In the genomic region with DNA sequence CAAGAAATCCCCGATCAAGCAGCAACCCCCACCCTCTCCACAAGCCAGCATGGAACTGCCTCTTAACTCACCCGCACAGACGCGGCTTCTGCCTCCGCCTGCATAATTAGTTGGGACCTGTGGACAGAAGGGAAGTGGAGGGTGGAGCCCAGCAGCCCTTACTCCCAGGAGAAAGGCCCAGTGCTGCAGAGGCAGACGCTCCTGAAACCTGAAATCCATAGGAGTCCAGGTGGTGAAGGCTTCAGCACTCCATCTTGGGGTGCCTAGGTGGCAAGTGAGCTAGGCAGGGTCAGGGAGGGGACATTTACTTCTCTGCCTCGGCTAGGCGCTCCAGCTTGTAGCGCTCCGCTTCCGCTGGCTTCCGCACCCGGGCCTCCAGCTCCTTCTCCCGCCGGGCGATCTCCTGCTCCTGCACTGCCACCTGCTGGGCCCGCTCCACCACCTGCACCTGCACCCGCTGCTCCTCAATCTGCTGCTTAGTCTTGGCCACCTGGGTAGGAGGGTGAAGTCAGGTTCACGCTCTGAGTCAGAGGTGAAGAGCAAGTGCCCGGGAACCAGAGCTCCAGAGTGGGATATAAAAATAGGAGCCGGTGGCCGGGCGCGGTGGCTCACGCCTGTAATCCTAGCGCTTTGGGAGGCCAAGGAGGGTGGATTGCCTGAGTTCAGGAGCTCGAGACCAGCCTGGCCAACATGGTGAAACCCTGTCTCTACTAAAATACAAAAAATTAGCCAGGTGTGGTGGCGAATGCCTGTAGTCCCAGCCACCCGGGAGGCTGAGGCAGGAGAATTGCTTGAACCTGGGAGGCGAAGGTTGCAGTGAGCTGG, we compare ENCODE assay signal across 1 cellular context.
TF ChIP-seq lines count a peak whose summit lies in the region.

No MANE protein-coding gene starts in this region.

TF ChIP-seq in GM12878, 131 proteins besides CTCF, POLR2A, EP300 and RAD21 (continues in another document):
- TF ChIP-seq NBN (IDR thresholded peaks at IDR 0.05) (peak; percentile 48), BMI1 (IDR thresholded peaks at IDR 0.05; ENCODE audit: borderline replicate concordance) (no peak), SMAD5 (IDR thresholded peaks at IDR 0.05; ENCODE audit: low read depth) (no peak), BACH1 (IDR thresholded peaks at IDR 0.05; ENCODE audit: borderline replicate concordance) (no peak), NR2C2 (IDR thresholded peaks at IDR 0.05; ENCODE audit: borderline replicate concordance, control insufficient read depth, insufficient read length, low read depth) (no peak), HDAC6 (IDR thresholded peaks at IDR 0.05; ENCODE audit: unreplicated experiment) (no peak), ZZZ3 (IDR thresholded peaks at IDR 0.05; ENCODE audit: control insufficient read depth, insufficient read length, low read depth) (no peak), SRF (IDR thresholded peaks at IDR 0.05; ENCODE audit: low read depth in 2 of 2, low read length in 2 of 2) (no peak), HDAC2 (IDR thresholded peaks at IDR 0.05) (no peak), JUND (IDR thresholded peaks at IDR 0.05; ENCODE audit: low read depth, low read length) (no peak), DPF2 (IDR thresholded peaks at IDR 0.05) (peak; percentile 34; the same call in 1 of the 2 replicates), ZNF24 (IDR thresholded peaks at IDR 0.05) (no peak), MLLT1 (IDR thresholded peaks at IDR 0.05) (no peak), STAT3 (IDR thresholded peaks at IDR 0.05; ENCODE audit: low read depth, low read length) (peak; percentile 55; the same call in 1 of the 2 replicates), SREBF1 (IDR thresholded peaks at IDR 0.05; ENCODE audit: low read length) (no peak), RELB (IDR thresholded peaks at IDR 0.05; ENCODE audit: low read depth) (0 out of 2 replicates have a peak, but pooled peaks have one; percentile 28), POU2F2 (IDR thresholded peaks at IDR 0.05; ENCODE audit: borderline replicate concordance, low read depth, low read length) (no peak), KDM1A (IDR thresholded peaks at IDR 0.05; ENCODE audit: borderline replicate concordance) (no peak), IRF5 (IDR thresholded peaks at IDR 0.05; ENCODE audit: borderline replicate concordance) (no peak), ESRRA (IDR thresholded peaks at IDR 0.05; ENCODE audit: low read length) (no peak), PAX5 (IDR thresholded peaks at IDR 0.05; ENCODE audit: borderline replicate concordance, low read depth, low read length) (no peak), PML (IDR thresholded peaks at IDR 0.05; ENCODE audit: low read length) (no peak), RCOR1 (conservative IDR thresholded peaks at IDR 0.05; ENCODE audit: low read depth, low read length) (no peak), IRF4 (IDR thresholded peaks at IDR 0.05; ENCODE audit: low read depth, low read length) (0 out of 2 replicates have a peak, but pooled peaks have one; percentile 51), USF2 (IDR thresholded peaks at IDR 0.05; ENCODE audit: borderline replicate concordance, low read depth, low read length) (no peak), SUZ12 (IDR thresholded peaks at IDR 0.05; ENCODE audit: unreplicated experiment) (no peak)
- TF ChIP-seq, protein P1, sequence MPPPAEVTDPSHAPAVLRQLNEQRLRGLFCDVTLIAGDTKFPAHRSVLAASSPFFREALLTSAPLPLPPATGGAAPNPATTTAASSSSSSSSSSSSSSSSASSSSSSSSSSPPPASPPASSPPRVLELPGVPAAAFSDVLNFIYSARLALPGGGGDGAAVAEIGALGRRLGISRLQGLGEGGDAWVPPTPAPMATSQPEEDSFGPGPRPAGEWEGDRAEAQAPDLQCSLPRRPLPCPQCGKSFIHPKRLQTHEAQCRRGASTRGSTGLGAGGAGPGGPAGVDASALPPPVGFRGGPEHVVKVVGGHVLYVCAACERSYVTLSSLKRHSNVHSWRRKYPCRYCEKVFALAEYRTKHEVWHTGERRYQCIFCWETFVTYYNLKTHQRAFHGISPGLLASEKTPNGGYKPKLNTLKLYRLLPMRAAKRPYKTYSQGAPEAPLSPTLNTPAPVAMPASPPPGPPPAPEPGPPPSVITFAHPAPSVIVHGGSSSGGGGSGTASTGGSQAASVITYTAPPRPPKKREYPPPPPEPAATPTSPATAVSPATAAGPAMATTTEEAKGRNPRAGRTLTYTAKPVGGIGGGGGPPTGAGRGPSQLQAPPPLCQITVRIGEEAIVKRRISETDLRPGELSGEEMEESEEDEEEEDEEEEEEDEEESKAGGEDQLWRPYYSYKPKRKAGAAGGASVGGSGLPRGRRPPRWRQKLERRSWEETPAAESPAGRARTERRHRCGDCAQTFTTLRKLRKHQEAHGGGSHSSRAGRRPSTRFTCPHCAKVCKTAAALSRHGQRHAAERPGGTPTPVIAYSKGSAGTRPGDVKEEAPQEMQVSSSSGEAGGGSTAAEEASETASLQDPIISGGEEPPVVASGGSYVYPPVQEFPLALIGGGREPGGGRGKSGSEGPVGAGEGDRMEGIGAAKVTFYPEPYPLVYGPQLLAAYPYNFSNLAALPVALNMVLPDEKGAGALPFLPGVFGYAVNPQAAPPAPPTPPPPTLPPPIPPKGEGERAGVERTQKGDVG (CRISPR knock-in tag; IDR thresholded peaks at IDR 0.05): no peak
- TF ChIP-seq, protein P2, sequence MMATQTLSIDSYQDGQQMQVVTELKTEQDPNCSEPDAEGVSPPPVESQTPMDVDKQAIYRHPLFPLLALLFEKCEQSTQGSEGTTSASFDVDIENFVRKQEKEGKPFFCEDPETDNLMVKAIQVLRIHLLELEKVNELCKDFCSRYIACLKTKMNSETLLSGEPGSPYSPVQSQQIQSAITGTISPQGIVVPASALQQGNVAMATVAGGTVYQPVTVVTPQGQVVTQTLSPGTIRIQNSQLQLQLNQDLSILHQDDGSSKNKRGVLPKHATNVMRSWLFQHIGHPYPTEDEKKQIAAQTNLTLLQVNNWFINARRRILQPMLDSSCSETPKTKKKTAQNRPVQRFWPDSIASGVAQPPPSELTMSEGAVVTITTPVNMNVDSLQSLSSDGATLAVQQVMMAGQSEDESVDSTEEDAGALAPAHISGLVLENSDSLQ (IDR thresholded peaks at IDR 0.05): no peak
- TF ChIP-seq, protein P3, sequence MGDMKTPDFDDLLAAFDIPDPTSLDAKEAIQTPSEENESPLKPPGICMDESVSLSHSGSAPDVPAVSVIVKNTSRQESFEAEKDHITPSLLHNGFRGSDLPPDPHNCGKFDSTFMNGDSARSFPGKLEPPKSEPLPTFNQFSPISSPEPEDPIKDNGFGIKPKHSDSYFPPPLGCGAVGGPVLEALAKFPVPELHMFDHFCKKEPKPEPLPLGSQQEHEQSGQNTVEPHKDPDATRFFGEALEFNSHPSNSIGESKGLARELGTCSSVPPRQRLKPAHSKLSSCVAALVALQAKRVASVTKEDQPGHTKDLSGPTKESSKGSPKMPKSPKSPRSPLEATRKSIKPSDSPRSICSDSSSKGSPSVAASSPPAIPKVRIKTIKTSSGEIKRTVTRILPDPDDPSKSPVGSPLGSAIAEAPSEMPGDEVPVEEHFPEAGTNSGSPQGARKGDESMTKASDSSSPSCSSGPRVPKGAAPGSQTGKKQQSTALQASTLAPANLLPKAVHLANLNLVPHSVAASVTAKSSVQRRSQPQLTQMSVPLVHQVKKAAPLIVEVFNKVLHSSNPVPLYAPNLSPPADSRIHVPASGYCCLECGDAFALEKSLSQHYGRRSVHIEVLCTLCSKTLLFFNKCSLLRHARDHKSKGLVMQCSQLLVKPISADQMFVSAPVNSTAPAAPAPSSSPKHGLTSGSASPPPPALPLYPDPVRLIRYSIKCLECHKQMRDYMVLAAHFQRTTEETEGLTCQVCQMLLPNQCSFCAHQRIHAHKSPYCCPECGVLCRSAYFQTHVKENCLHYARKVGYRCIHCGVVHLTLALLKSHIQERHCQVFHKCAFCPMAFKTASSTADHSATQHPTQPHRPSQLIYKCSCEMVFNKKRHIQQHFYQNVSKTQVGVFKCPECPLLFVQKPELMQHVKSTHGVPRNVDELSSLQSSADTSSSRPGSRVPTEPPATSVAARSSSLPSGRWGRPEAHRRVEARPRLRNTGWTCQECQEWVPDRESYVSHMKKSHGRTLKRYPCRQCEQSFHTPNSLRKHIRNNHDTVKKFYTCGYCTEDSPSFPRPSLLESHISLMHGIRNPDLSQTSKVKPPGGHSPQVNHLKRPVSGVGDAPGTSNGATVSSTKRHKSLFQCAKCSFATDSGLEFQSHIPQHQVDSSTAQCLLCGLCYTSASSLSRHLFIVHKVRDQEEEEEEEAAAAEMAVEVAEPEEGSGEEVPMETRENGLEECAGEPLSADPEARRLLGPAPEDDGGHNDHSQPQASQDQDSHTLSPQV (IDR thresholded peaks at IDR 0.05): no peak
- TF ChIP-seq, protein P4, sequence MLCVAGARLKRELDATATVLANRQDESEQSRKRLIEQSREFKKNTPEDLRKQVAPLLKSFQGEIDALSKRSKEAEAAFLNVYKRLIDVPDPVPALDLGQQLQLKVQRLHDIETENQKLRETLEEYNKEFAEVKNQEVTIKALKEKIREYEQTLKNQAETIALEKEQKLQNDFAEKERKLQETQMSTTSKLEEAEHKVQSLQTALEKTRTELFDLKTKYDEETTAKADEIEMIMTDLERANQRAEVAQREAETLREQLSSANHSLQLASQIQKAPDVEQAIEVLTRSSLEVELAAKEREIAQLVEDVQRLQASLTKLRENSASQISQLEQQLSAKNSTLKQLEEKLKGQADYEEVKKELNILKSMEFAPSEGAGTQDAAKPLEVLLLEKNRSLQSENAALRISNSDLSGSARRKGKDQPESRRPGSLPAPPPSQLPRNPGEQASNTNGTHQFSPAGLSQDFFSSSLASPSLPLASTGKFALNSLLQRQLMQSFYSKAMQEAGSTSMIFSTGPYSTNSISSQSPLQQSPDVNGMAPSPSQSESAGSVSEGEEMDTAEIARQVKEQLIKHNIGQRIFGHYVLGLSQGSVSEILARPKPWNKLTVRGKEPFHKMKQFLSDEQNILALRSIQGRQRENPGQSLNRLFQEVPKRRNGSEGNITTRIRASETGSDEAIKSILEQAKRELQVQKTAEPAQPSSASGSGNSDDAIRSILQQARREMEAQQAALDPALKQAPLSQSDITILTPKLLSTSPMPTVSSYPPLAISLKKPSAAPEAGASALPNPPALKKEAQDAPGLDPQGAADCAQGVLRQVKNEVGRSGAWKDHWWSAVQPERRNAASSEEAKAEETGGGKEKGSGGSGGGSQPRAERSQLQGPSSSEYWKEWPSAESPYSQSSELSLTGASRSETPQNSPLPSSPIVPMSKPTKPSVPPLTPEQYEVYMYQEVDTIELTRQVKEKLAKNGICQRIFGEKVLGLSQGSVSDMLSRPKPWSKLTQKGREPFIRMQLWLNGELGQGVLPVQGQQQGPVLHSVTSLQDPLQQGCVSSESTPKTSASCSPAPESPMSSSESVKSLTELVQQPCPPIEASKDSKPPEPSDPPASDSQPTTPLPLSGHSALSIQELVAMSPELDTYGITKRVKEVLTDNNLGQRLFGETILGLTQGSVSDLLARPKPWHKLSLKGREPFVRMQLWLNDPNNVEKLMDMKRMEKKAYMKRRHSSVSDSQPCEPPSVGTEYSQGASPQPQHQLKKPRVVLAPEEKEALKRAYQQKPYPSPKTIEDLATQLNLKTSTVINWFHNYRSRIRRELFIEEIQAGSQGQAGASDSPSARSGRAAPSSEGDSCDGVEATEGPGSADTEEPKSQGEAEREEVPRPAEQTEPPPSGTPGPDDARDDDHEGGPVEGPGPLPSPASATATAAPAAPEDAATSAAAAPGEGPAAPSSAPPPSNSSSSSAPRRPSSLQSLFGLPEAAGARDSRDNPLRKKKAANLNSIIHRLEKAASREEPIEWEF (IDR thresholded peaks at IDR 0.05; ENCODE audit: insufficient replicate concordance, low read depth, low read length): no peak
- TF ChIP-seq, protein P5, sequence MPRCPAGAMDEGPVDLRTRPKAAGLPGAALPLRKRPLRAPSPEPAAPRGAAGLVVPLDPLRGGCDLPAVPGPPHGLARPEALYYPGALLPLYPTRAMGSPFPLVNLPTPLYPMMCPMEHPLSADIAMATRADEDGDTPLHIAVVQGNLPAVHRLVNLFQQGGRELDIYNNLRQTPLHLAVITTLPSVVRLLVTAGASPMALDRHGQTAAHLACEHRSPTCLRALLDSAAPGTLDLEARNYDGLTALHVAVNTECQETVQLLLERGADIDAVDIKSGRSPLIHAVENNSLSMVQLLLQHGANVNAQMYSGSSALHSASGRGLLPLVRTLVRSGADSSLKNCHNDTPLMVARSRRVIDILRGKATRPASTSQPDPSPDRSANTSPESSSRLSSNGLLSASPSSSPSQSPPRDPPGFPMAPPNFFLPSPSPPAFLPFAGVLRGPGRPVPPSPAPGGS (IDR thresholded peaks at IDR 0.05; ENCODE audit: borderline replicate concordance, insufficient read depth, low read depth, low read length, poor library complexity, severe bottlenecking): no peak
